In the genomic region with DNA sequence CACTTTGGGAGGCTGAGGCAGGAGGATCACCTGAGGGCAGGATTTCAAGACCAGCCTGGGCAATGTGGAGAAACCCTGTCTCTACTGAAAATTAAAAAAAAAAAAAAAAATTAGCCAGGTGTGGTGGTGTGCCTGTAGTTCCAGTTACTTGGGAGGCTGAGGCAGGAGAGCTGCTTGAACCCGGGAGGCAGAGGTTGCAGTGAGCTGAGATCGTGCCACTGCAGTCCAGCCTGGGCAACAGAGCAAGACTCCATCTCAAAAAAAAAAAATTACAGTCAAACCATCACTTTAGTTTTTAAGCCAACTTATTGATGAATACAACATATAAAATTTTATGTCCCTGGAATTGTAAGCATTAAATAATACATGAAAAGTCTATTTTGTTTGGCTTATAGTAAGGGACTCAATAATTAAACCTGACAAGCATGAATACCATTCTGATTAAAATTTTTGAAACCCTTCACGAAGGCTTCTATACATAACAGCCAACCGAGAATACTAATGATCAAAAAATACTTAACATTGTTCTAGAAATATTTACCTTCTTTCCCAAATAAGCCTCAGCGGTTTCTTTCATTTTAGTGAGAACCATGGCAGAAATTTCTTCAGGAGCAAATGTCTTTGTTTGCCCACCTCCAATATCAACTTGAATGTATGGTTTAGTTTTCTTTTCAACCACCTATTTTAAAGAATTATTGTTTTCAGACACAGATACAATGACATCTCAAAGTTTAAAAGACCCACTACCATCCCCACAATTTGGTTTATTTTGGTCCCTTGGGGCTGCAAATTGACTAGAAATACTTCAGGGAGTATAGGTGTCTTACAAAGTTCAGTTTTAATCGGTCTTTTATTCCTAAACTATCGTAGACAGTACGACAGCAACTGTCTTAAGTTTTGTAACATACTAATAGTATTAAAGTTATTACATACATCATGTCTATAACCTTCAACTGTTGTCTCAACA, we compare ENCODE assay signal across 8 cellular contexts. TPM values are rescaled to one million over a fixed set of nuclear protein-coding genes. Genes with fewer than 3 reads are reported as not detected.
A peak's percentile ranks its signal among the peaks of the same experiment; 100 is the strongest.
DNase-seq lines count a peak whose midpoint lies in the region; ATAC-seq and TF ChIP-seq lines count a peak whose summit lies in the region.

No MANE protein-coding gene starts in this region.

- H3K27me3 ChIP-seq in heart left ventricle (no peaks in the 10 kb centered on the region), breast epithelium (no peaks in the 10 kb centered on the region), uterus (no peaks in the 10 kb centered on the region)

- intact Hi-C loops in heart left ventricle (cut with DNase I) (loop anchor here in 5 of 10 donors (5.0 to 10.0 kb wide), 4 partner anchors 38 to 507 kb away; a partner anchor contains a TSS), left ventricle myocardium superior (cut with micrococcal nuclease) (no loop called here), breast epithelium (cut with DNase I; ENCODE audit: low total_unique reads) (no loop called here), uterus (cut with DNase I; ENCODE audit: low total_unique reads) (no loop called here)

- H3K36me3 Mint-ChIP-seq in mesothelial cell of epicardium: peaks cover 37% of the 10 kb centered on the region

- peaks cover 54% of the 10 kb centered on the region for H3K4me1 Mint-ChIP-seq in mesothelial cell of epicardium

- WGBS in heart left ventricle, 4 donors: 8 to 14% (median 10%) methylated on average over 8 of the region's 8 CpGs

- peaks cover 9 to 61% (median 53%) of the 10 kb centered on the region in 12 donors for H3K4me1 ChIP-seq in heart left ventricle
- H3K4me1 ChIP-seq in breast epithelium: peaks cover 3 to 24% of the 10 kb centered on the region in 2 donors
- H3K4me1 ChIP-seq in uterus: peaks cover 0 to 6% of the 10 kb centered on the region in 2 donors

- no peaks in the 10 kb centered on the region for H3K27me3 Mint-ChIP-seq in mesothelial cell of epicardium (ENCODE audit: low read depth)

- H3K27ac Mint-ChIP-seq in mesothelial cell of epicardium: peak overlapping the region; percentile 98

- H3K27ac ChIP-seq in heart left ventricle (peak overlapping the region in 10 of 12 donors; percentile 87 to 98 (median 94)), breast epithelium (peak overlapping the region; percentile 98), uterus (peak overlapping the region; percentile 75 to 90)

- no peak for ATAC-seq in heart left ventricle
- ATAC-seq in left ventricle myocardium superior: no peak

- H3K9me3 Mint-ChIP-seq in mesothelial cell of epicardium: no peaks in the 10 kb centered on the region

- no peak for TF ChIP-seq CTCF in heart left ventricle (IDR thresholded peaks at IDR 0.05)
- TF ChIP-seq CTCF in breast epithelium (IDR thresholded peaks at IDR 0.05): no peak
- no peak for TF ChIP-seq CTCF in mesothelial cell of epicardium (IDR thresholded peaks at IDR 0.05; ENCODE audit: unreplicated experiment)
- no peak for TF ChIP-seq CTCF in uterus (IDR thresholded peaks at IDR 0.05)

- DNase-seq in heart left ventricle (no peak), left ventricle myocardium superior (no peak), breast epithelium (ENCODE audit: low spot score in 2 of 2) (no peak), mesothelial cell of epicardium (ENCODE audit: low spot score in 2 of 2, unreplicated experiment in 2 of 2) (no peak), uterus (no peak), ecto neural progenitor cell (ENCODE audit: low spot score) (no peak), NCI-H446 (lab: John Stamatoyannopoulos, UW) (no peak), NCI-H1092 treated with DMSO at 0.1 percent for 48 hours (lab: John Stamatoyannopoulos, UW) (no peak)

- TF ChIP-seq POLR2A in heart left ventricle (IDR thresholded peaks at IDR 0.05): no peak
- TF ChIP-seq POLR2A in breast epithelium (IDR thresholded peaks at IDR 0.05): no peak
- no peak for TF ChIP-seq POLR2A in uterus (IDR thresholded peaks at IDR 0.05)

- H3K9me3 ChIP-seq in heart left ventricle (no peaks in the 10 kb centered on the region), breast epithelium (no peaks in the 10 kb centered on the region), uterus (no peaks in the 10 kb centered on the region)

- peak overlapping the region; percentile 73 to 99 (median 91) for H3K4me3 ChIP-seq in heart left ventricle
- peak overlapping the region; percentile 79 to 90 (median 86) for H3K4me3 ChIP-seq in breast epithelium
- H3K4me3 ChIP-seq in uterus: peak overlapping the region; percentile 83 to 84

- peaks cover 0 to 53% (median 51%) of the 10 kb centered on the region in 9 donors for H3K36me3 ChIP-seq in heart left ventricle
- H3K36me3 ChIP-seq in breast epithelium: peaks cover 8% of the 10 kb centered on the region
- H3K36me3 ChIP-seq in uterus: no peaks in the 10 kb centered on the region

- H3K4me3 Mint-ChIP-seq in mesothelial cell of epicardium: peak overlapping the region; percentile 90

RNA-seq across cellular contexts. Expression of a gene that starts 1.2 kb away (rescaled TPM):
- total RNA-seq in heart left ventricle (100 to 1,000 TPM; 110 to 383 (median 242) TPM), left ventricle myocardium superior (183 TPM), breast epithelium (100 to 1,000 TPM in 1 of 3 donors, 10 to 100 TPM in 2; 91.9 to 125 (median 95.1) TPM), mesothelial cell of epicardium (249 to 255 TPM (median 253 TPM) in 3 replicates), uterus (100 to 1,000 TPM in 2 of 4 donors, 10 to 100 TPM in 2; 23.1 to 143 (median 88.4) TPM)
- polyA plus RNA-seq in heart left ventricle: 1,000 to 10,000 TPM in 1 of 2 donors, 10 to 100 TPM in 1; 89.2 to 1,101 TPM

RNA-seq across cellular contexts. Expression of a gene that starts 21.7 kb away (rescaled TPM):
- total RNA-seq in heart left ventricle (10 to 100 TPM; 25.9 to 45.5 (median 32.7) TPM), left ventricle myocardium superior (30.5 TPM), breast epithelium (10 to 100 TPM; 49.3 to 77.0 (median 72.7) TPM), mesothelial cell of epicardium (55.1 to 62.7 TPM (median 58.7 TPM) in 3 replicates), uterus (10 to 100 TPM; 41.0 to 73.8 (median 64.0) TPM)
- 10 to 100 TPM in 1 of 2 donors, 1 to 10 TPM in 1; 7.2 to 18.6 TPM for polyA plus RNA-seq in heart left ventricle

RNA-seq across cellular contexts. Expression of a gene that starts 39.6 kb away (rescaled TPM):
- total RNA-seq in heart left ventricle: 10 to 100 TPM in 5 of 9 donors, 1 to 10 TPM in 4; 7.4 to 12.2 (median 10.6) TPM
- polyA plus RNA-seq in heart left ventricle: 10 to 100 TPM in 1 of 2 donors, 1 to 10 TPM in 1; 8.5 to 31.1 TPM
- 9.0 TPM for total RNA-seq in left ventricle myocardium superior
- 10 to 100 TPM; 14.0 to 25.6 (median 17.9) TPM for total RNA-seq in breast epithelium
- total RNA-seq in mesothelial cell of epicardium: 20.5 to 21.4 TPM (median 21.0 TPM) in 3 replicates
- 10 to 100 TPM; 16.0 to 39.7 (median 21.0) TPM for total RNA-seq in uterus

RNA-seq across cellular contexts. Expression of a gene that starts 50.3 kb away (rescaled TPM):
- total RNA-seq in heart left ventricle (10 to 100 TPM; 26.6 to 40.7 (median 37.7) TPM), left ventricle myocardium superior (35.9 TPM), breast epithelium (10 to 100 TPM; 34.4 to 50.2 (median 42.1) TPM), mesothelial cell of epicardium (26.3 to 32.1 TPM (median 27.5 TPM) in 3 replicates), uterus (10 to 100 TPM; 19.0 to 43.7 (median 21.2) TPM)
- 10 to 100 TPM; 12.0 to 25.2 TPM for polyA plus RNA-seq in heart left ventricle
